In the genomic region with DNA sequence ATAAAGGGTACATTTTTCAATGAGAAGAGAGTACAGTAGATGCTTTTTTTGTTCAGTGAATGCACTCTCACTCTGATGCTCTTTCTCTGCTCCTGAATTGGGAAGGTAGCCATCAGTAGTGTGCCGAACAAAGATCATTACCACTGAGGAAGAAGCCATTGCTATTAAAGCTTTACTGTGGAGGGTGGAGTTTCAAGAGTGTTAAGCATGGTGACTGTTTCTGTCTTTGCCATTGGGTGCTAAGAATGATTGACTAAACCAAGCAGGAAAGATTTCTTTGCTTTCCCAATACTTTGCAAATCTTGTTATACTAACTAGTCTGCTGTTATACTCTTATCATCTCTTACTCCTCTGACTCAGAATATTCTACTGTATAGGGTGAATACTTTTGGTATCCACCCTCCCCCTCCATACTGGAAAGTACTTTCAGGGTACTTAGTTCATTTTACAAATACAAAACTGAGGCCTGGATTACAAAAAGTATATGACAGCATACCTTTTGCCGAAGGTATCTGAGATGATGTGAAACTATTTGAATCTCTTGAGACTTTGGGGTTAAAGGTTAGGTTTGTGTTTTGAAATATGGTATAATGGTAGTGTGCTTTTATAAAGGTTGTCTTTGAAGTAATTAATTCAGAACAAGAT, we compare ENCODE assay signal across 8 cellular contexts. TPM values are rescaled to one million over a fixed set of nuclear protein-coding genes. Genes with fewer than 3 reads are reported as not detected.
DNase-seq lines count a peak whose midpoint lies in the region; ATAC-seq and TF ChIP-seq lines count a peak whose summit lies in the region.

No MANE protein-coding gene starts in this region.

- in situ Hi-C loops in SK-MEL-5 (cut with HindIII; ENCODE audit: low pct_unique_long_range_greater_than_20kb, low sequenced_read_pairs) = loop anchor here (25.0 kb wide), 1 partner anchor 159 kb away; no protein-coding TSS in a partner anchor

- H3K27me3 Mint-ChIP-seq in Caco-2 (ENCODE audit: insufficient read depth, unreplicated experiment) (peaks cover 3% of the 10 kb centered on the region), endothelial cell (ENCODE audit: unreplicated experiment) (peaks cover 25% of the 10 kb centered on the region), nephron (ENCODE audit: low read depth) (no peaks in the 10 kb centered on the region)

- H3K9me3 Mint-ChIP-seq in Caco-2 (ENCODE audit: unreplicated experiment) = no peaks in the 10 kb centered on the region
- no peaks in the 10 kb centered on the region for H3K9me3 Mint-ChIP-seq in endothelial cell (ENCODE audit: unreplicated experiment)
- H3K9me3 Mint-ChIP-seq in nephron = no peaks in the 10 kb centered on the region

- TF ChIP-seq CTCF in Caco-2 (IDR thresholded peaks at IDR 0.05; ENCODE audit: insufficient read depth in 1 of 2, low read depth in 1 of 2, low read length in 1 of 2, severe bottlenecking in 1 of 2, unreplicated experiment in 1 of 2) (no peak), endothelial cell (IDR thresholded peaks at IDR 0.05; ENCODE audit: unreplicated experiment) (no peak), nephron (IDR thresholded peaks at IDR 0.05; ENCODE audit: unreplicated experiment in 3 of 3) (no peak)

- H3K27me3 ChIP-seq in Caco-2 (replicated peaks; ENCODE audit: control insufficient read depth, insufficient read depth, low read length) = no peaks in the 10 kb centered on the region

- CTCF ChIA-PET in Caco-2 (lab: Charles Lee) = interaction anchor here (1.2 to 2.6 kb wide), 3 partner anchors 31 to 275 kb away, joined by 3 to 9 read pairs (median 4); no protein-coding TSS in a partner anchor
- CTCF ChIA-PET in HEK293T (lab: Yijun Ruan, JAX) = interaction anchor here (1.2 kb wide), 1 partner anchor 34 kb away, joined by 4 read pairs; no protein-coding TSS in a partner anchor

- intact Hi-C loops in Caco-2 (cut with micrococcal nuclease; ENCODE audit: unreplicated experiment) = loop anchor here (1.0 kb wide), 1 partner anchor 35 kb away; no protein-coding TSS in a partner anchor

- no peaks in the 10 kb centered on the region for H3K36me3 ChIP-seq in Caco-2 (ENCODE audit: control insufficient read depth, insufficient read depth, low read length)

- H3K4me1 Mint-ChIP-seq in Caco-2 (ENCODE audit: low read depth, unreplicated experiment) (peaks cover 10% of the 10 kb centered on the region), endothelial cell (ENCODE audit: unreplicated experiment) (peaks cover 14% of the 10 kb centered on the region), nephron (peaks cover 23% of the 10 kb centered on the region)

- BruUV-seq in Caco-2 (replicated peaks; lab: Mats Ljungman, UMichigan) = TSS peak; percentile 31

- no peak for ATAC-seq in GM19035 (IDR thresholded peaks at IDR 0.05; ENCODE audit: unreplicated experiment)
- no peak for ATAC-seq in HG02938 (IDR thresholded peaks at IDR 0.05; ENCODE audit: unreplicated experiment)
- ATAC-seq in HG03135 (IDR thresholded peaks at IDR 0.05; ENCODE audit: unreplicated experiment) = no peak

- no peaks in the 10 kb centered on the region for H3K9me3 ChIP-seq in Caco-2

- peak in 1 of 2 experiments; percentile 42 for DNase-seq in Caco-2
- DNase-seq in HEK293T (ENCODE audit: extremely low spot score) = peak; percentile 25
- peak; percentile 59 for DNase-seq in SK-MEL-5 (ENCODE audit: low read depth, low spot score)
- no peak for DNase-seq in endothelial cell (ENCODE audit: low spot score)

- H3K36me3 Mint-ChIP-seq in Caco-2 (ENCODE audit: insufficient read depth, unreplicated experiment) (peaks cover 34% of the 10 kb centered on the region), endothelial cell (ENCODE audit: low read depth, unreplicated experiment) (peaks cover 17% of the 10 kb centered on the region), nephron (ENCODE audit: low read depth) (peaks cover 14% of the 10 kb centered on the region)

- POLR2A ChIA-PET in Caco-2 (lab: Charles Lee) (interaction anchor here (1.1 to 2.8 kb wide), 4 partner anchors 31 to 260 kb away, joined by 5 to 29 read pairs (median 11); partner anchors contain the start of genes DENND4A and INTS14), HEK293T (lab: Yijun Ruan, JAX) (interaction anchor here (1.0 to 3.5 kb wide), 13 partner anchors 7 to 566 kb away, joined by 3 to 29 read pairs (median 10); partner anchors contain the start of genes DENND4A, HACD3, INTS14 and RNU5B-1)

- H3K4me3 Mint-ChIP-seq in Caco-2 (ENCODE audit: unreplicated experiment) (peak overlapping the region; percentile 98), endothelial cell (ENCODE audit: unreplicated experiment) (peak overlapping the region; percentile 100), nephron (peak overlapping the region; percentile 98 to 99 (median 98))

- H3K4me1 ChIP-seq in Caco-2 = no peaks in the 10 kb centered on the region

- H3K4me3 ChIP-seq in Caco-2 (ENCODE audit: low read depth, low read length) = peak overlapping the region; percentile 96

- H3K27ac Mint-ChIP-seq in Caco-2 (ENCODE audit: unreplicated experiment) (peak overlapping the region; percentile 97), endothelial cell (ENCODE audit: unreplicated experiment) (peak overlapping the region; percentile 98), nephron (peak overlapping the region; percentile 98 to 100 (median 99))

TF ChIP-seq in HEK293T, 16 proteins besides CTCF, POLR2A, EP300 and RAD21:
- no peak for TF ChIP-seq FOXK2 (IDR thresholded peaks at IDR 0.05)
- TF ChIP-seq L3MBTL2 (conservative IDR thresholded peaks at IDR 0.05) = no peak
- TF ChIP-seq, protein P1, sequence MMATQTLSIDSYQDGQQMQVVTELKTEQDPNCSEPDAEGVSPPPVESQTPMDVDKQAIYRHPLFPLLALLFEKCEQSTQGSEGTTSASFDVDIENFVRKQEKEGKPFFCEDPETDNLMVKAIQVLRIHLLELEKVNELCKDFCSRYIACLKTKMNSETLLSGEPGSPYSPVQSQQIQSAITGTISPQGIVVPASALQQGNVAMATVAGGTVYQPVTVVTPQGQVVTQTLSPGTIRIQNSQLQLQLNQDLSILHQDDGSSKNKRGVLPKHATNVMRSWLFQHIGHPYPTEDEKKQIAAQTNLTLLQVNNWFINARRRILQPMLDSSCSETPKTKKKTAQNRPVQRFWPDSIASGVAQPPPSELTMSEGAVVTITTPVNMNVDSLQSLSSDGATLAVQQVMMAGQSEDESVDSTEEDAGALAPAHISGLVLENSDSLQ (IDR thresholded peaks at IDR 0.05) = peak; percentile 49; the same call in 1 of the 2 replicates
- no peak for TF ChIP-seq TARDBP (IDR thresholded peaks at IDR 0.05)
- TF ChIP-seq ZNF384 (IDR thresholded peaks at IDR 0.05) = no peak

RNA-seq across cellular contexts. Expression of gene RAB11A, which starts 1.7 kb away (rescaled TPM):
- 208 and 232 TPM in 2 replicates for total RNA-seq in Caco-2 (2022)
- total RNA-seq in SK-MEL-5 (2014; rRNA removed; shearing (Covaris generic)) = 283 TPM in 2 replicates
- 262 and 312 TPM in 2 replicates for polyA plus RNA-seq in SK-MEL-5 (2015; cell fraction: cytosol; rRNA removed)
- polyA plus RNA-seq in SK-MEL-5 (2015; cell fraction: nucleus; rRNA removed) = 42.8 and 62.8 TPM in 2 replicates
- 482 TPM for total RNA-seq in endothelial cell (ENCODE audit: unreplicated experiment)
